In the genomic region with DNA sequence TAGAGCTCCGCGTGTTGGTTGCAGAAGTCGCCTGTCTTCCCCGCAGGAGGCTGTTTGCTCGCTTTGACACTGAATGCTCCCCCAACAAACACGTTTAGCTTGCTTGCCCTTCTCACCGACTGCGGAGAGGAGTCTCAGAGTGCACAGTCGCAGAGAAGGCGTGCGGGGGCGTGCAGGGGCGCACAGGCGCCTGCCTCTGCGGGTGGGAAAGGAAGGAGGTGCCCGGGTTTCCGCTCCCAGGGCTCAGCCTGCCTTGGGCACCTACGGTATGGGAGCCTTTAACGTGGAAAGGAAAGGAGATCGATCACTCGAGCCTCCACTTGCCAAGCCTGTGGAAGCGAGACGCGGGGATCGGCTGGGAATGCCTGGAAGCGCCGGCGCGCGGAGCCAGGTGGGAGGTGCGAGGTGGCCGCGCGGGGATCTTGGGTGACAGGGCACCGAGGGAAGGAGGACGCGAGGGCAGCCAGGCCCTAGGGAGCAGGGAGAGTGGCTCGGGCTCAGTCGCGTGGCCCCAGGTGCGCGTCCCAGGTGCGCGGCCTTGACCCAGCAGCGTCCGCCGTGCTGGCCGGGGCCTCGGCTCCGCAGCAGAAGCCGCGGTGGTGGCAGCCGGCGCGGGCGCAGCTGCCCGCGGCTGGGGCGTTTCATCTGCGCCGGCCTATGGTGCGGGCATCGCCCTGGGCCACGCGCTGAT, we compare ENCODE assay signal across 1 cellular context.
A peak's percentile ranks its signal among the peaks of the same experiment; 100 is the strongest.
TF ChIP-seq lines count a peak whose summit lies in the region.

A gene (plus strand): TSS at position 419 of the 691 bp plus-strand sequence. CDS start 749 bp downstream, outside the sequence.

TF ChIP-seq in HEK293, 187 proteins besides CTCF, POLR2A, EP300 and RAD21 (continued from another document and continues in another):
- TF ChIP-seq, protein P1, sequence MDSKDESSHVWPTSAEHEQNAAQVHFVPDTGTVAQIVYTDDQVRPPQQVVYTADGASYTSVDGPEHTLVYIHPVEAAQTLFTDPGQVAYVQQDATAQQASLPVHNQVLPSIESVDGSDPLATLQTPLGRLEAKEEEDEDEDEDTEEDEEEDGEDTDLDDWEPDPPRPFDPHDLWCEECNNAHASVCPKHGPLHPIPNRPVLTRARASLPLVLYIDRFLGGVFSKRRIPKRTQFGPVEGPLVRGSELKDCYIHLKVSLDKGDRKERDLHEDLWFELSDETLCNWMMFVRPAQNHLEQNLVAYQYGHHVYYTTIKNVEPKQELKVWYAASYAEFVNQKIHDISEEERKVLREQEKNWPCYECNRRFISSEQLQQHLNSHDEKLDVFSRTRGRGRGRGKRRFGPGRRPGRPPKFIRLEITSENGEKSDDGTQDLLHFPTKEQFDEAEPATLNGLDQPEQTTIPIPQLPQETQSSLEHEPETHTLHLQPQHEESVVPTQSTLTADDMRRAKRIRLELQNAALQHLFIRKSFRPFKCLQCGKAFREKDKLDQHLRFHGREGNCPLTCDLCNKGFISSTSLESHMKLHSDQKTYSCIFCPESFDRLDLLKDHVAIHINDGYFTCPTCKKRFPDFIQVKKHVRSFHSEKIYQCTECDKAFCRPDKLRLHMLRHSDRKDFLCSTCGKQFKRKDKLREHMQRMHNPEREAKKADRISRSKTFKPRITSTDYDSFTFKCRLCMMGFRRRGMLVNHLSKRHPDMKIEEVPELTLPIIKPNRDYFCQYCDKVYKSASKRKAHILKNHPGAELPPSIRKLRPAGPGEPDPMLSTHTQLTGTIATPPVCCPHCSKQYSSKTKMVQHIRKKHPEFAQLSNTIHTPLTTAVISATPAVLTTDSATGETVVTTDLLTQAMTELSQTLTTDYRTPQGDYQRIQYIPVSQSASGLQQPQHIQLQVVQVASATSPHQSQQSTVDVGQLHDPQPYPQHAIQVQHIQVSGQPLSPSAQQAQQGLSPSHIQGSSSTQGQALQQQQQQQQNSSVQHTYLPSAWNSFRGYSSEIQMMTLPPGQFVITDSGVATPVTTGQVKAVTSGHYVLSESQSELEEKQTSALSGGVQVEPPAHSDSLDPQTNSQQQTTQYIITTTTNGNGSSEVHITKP (tag by site-specific recombination; IDR thresholded peaks at IDR 0.05), result peak; percentile 92
- TF ChIP-seq ZNF664 (tag by site-specific recombination; IDR thresholded peaks at IDR 0.05) (no peak), ZNF571 (tag by site-specific recombination; IDR thresholded peaks at IDR 0.05) (no peak), ZNF76 (tag by site-specific recombination; IDR thresholded peaks at IDR 0.05; ENCODE audit: borderline replicate concordance, low read depth) (peak; percentile 94), ZFP37 (tag by site-specific recombination; IDR thresholded peaks at IDR 0.05) (no peak), ZNF654 (tag by site-specific recombination; IDR thresholded peaks at IDR 0.05; ENCODE audit: low read depth) (no peak), BCL11B (tag by site-specific recombination; IDR thresholded peaks at IDR 0.05; ENCODE audit: low read depth) (no peak), ZNF670 (tag by site-specific recombination; IDR thresholded peaks at IDR 0.05; ENCODE audit: low read depth) (no peak), IKZF3 (tag by site-specific recombination; IDR thresholded peaks at IDR 0.05) (peak; percentile 90), ZNF596 (tag by site-specific recombination; IDR thresholded peaks at IDR 0.05) (no peak), ZNF48 (tag by site-specific recombination; IDR thresholded peaks at IDR 0.05) (no peak), ZNF785 (tag by site-specific recombination; IDR thresholded peaks at IDR 0.05) (no peak), TCF7L2 (IDR thresholded peaks at IDR 0.05; ENCODE audit: borderline replicate concordance, low read depth, low read length) (peak; percentile 55; the same call in 1 of the 2 replicates), ZNF292 (tag by site-specific recombination; IDR thresholded peaks at IDR 0.05; ENCODE audit: borderline replicate concordance, low read depth) (no peak), ZNF426 (tag by site-specific recombination; IDR thresholded peaks at IDR 0.05) (no peak), ZNF558 (tag by site-specific recombination; IDR thresholded peaks at IDR 0.05) (0 out of 2 replicates have a peak, but pooled peaks have one; percentile 20), ZSCAN16 (tag by site-specific recombination; IDR thresholded peaks at IDR 0.05) (no peak), ZNF501 (tag by site-specific recombination; IDR thresholded peaks at IDR 0.05) (peak; percentile 53), ZNF510 (tag by site-specific recombination; IDR thresholded peaks at IDR 0.05; ENCODE audit: insufficient replicate concordance) (no peak), ZNF626 (tag by site-specific recombination; IDR thresholded peaks at IDR 0.05) (no peak), ZEB2 (tag by site-specific recombination; IDR thresholded peaks at IDR 0.05) (peak; percentile 78), ZNF24 (tag by site-specific recombination; IDR thresholded peaks at IDR 0.05) (peak; percentile 69; the same call in 1 of the 2 replicates), ZNF423 (tag by site-specific recombination; IDR thresholded peaks at IDR 0.05) (peak; percentile 65; the same call in 1 of the 2 replicates), ZNF2 (tag by site-specific recombination; IDR thresholded peaks at IDR 0.05) (peak; percentile 42; the same call in 1 of the 2 replicates), ZNF341 (tag by site-specific recombination; IDR thresholded peaks at IDR 0.05; ENCODE audit: low read depth) (peak; percentile 89), SETDB1 (IDR thresholded peaks at IDR 0.05; ENCODE audit: insufficient read length, low read length) (no peak), SP3 (tag by site-specific recombination; IDR thresholded peaks at IDR 0.05) (peak; percentile 70), KLF8 (tag by site-specific recombination; IDR thresholded peaks at IDR 0.05) (peak; percentile 14; the same call in 1 of the 2 replicates), MZF1 (tag by site-specific recombination; IDR thresholded peaks at IDR 0.05; ENCODE audit: borderline replicate concordance) (0 out of 2 replicates have a peak, but pooled peaks have one; percentile 18), FEZF1 (tag by site-specific recombination; IDR thresholded peaks at IDR 0.05) (peak; percentile 23; the same call in 1 of the 2 replicates), ZNF600 (tag by site-specific recombination; IDR thresholded peaks at IDR 0.05) (0 out of 2 replicates have a peak, but pooled peaks have one; percentile 22), ZNF792 (tag by site-specific recombination; IDR thresholded peaks at IDR 0.05) (no peak), ZNF121 (tag by site-specific recombination; IDR thresholded peaks at IDR 0.05) (no peak), ZNF747 (tag by site-specific recombination; IDR thresholded peaks at IDR 0.05) (no peak), ZBTB20 (tag by site-specific recombination; IDR thresholded peaks at IDR 0.05) (peak; percentile 94), ZXDB (tag by site-specific recombination; IDR thresholded peaks at IDR 0.05) (peak; percentile 85)
- TF ChIP-seq, protein P2, sequence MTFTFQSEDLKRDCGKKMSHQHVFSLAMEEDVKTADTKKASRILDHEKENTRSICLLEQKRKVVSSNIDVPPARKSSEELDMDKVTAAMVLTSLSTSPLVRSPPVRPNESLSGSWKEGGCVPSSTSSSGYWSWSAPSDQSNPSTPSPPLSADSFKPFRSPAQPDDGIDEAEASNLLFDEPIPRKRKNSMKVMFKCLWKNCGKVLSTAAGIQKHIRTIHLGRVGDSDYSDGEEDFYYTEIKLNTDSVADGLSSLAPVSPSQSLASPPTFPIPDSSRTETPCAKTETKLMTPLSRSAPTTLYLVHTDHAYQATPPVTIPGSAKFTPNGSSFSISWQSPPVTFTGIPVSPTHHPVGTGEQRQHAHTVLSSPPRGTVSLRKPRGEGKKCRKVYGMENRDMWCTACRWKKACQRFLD (tag by site-specific recombination; IDR thresholded peaks at IDR 0.05), result no peak
- TF ChIP-seq, protein P3, sequence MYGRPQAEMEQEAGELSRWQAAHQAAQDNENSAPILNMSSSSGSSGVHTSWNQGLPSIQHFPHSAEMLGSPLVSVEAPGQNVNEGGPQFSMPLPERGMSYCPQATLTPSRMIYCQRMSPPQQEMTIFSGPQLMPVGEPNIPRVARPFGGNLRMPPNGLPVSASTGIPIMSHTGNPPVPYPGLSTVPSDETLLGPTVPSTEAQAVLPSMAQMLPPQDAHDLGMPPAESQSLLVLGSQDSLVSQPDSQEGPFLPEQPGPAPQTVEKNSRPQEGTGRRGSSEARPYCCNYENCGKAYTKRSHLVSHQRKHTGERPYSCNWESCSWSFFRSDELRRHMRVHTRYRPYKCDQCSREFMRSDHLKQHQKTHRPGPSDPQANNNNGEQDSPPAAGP (tag by site-specific recombination; IDR thresholded peaks at IDR 0.05), result 0 out of 2 replicates have a peak, but pooled peaks have one; percentile 17
- TF ChIP-seq, protein P4, sequence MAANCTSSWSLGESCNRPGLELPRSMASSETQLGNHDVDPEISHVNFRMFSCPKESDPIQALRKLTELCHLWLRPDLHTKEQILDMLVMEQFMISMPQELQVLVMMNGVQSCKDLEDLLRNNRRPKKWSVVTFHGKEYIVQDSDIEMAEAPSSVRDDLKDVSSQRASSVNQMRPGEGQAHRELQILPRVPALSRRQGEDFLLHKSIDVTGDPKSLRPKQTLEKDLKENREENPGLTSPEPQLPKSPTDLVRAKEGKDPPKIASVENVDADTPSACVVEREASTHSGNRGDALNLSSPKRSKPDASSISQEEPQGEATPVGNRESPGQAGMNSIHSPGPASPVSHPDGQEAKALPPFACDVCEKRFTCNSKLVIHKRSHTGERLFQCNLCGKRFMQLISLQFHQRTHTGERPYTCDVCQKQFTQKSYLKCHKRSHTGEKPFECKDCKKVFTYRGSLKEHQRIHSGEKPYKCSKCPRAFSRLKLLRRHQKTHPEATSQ (tag by site-specific recombination; IDR thresholded peaks at IDR 0.05), result peak; percentile 61; the same call in 1 of the 2 replicates
- TF ChIP-seq, protein P5, sequence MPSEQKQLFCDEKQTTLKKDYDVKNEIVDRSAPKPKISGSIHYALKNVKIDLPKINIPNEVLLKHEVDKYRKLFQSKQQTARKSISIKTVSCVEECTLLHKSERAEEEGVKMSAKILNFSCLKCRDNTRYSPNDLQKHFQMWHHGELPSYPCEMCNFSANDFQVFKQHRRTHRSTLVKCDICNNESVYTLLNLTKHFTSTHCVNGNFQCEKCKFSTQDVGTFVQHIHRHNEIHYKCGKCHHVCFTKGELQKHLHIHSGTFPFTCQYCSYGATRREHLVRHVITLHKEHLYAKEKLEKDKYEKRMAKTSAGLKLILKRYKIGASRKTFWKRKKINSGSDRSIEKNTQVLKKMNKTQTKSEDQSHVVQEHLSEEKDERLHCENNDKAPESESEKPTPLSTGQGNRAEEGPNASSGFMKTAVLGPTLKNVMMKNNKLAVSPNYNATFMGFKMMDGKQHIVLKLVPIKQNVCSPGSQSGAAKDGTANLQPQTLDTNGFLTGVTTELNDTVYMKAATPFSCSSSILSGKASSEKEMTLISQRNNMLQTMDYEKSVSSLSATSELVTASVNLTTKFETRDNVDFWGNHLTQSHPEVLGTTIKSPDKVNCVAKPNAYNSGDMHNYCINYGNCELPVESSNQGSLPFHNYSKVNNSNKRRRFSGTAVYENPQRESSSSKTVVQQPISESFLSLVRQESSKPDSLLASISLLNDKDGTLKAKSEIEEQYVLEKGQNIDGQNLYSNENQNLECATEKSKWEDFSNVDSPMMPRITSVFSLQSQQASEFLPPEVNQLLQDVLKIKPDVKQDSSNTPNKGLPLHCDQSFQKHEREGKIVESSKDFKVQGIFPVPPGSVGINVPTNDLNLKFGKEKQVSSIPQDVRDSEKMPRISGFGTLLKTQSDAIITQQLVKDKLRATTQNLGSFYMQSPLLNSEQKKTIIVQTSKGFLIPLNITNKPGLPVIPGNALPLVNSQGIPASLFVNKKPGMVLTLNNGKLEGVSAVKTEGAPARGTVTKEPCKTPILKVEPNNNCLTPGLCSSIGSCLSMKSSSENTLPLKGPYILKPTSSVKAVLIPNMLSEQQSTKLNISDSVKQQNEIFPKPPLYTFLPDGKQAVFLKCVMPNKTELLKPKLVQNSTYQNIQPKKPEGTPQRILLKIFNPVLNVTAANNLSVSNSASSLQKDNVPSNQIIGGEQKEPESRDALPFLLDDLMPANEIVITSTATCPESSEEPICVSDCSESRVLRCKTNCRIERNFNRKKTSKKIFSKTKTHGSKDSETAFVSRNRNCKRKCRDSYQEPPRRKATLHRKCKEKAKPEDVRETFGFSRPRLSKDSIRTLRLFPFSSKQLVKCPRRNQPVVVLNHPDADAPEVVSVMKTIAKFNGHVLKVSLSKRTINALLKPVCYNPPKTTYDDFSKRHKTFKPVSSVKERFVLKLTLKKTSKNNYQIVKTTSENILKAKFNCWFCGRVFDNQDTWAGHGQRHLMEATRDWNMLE (tag by site-specific recombination; conservative IDR thresholded peaks at IDR 0.05; ENCODE audit: low read depth), result peak; percentile 75
- TF ChIP-seq, protein P6, sequence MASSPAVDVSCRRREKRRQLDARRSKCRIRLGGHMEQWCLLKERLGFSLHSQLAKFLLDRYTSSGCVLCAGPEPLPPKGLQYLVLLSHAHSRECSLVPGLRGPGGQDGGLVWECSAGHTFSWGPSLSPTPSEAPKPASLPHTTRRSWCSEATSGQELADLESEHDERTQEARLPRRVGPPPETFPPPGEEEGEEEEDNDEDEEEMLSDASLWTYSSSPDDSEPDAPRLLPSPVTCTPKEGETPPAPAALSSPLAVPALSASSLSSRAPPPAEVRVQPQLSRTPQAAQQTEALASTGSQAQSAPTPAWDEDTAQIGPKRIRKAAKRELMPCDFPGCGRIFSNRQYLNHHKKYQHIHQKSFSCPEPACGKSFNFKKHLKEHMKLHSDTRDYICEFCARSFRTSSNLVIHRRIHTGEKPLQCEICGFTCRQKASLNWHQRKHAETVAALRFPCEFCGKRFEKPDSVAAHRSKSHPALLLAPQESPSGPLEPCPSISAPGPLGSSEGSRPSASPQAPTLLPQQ (tag by site-specific recombination; IDR thresholded peaks at IDR 0.05), result peak; percentile 79
- TF ChIP-seq, protein P7, sequence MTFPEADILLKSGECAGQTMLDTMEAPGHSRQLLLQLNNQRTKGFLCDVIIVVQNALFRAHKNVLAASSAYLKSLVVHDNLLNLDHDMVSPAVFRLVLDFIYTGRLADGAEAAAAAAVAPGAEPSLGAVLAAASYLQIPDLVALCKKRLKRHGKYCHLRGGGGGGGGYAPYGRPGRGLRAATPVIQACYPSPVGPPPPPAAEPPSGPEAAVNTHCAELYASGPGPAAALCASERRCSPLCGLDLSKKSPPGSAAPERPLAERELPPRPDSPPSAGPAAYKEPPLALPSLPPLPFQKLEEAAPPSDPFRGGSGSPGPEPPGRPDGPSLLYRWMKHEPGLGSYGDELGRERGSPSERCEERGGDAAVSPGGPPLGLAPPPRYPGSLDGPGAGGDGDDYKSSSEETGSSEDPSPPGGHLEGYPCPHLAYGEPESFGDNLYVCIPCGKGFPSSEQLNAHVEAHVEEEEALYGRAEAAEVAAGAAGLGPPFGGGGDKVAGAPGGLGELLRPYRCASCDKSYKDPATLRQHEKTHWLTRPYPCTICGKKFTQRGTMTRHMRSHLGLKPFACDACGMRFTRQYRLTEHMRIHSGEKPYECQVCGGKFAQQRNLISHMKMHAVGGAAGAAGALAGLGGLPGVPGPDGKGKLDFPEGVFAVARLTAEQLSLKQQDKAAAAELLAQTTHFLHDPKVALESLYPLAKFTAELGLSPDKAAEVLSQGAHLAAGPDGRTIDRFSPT (tag by site-specific recombination; IDR thresholded peaks at IDR 0.05), result peak; percentile 58; the same call in 1 of the 2 replicates
